Comparison of ENCODE assay signal across 9 cellular contexts in the genomic region with DNA sequence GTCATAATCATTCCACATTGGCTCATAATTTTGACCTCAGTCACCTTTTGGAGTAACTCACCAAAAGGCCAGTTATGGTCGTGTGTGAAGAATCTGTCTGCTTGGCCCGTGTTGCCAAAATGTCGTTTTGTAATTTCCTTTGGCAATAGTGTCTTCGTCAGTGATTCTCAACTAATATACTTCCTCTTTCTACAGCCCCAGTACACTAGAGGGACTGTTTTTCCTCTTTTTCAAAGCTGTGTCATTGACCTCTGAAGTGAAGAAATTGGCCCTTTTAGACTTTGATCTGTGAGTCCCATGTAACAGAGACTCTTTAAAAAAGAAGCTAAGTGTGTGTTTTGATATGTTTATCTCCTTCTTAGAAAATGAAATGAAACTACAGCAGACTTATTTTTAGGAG. TPM values are rescaled to one million over a fixed set of nuclear protein-coding genes. Genes with fewer than 3 reads are reported as not detected.
DNase-seq lines count a peak whose midpoint lies in the region; ATAC-seq and TF ChIP-seq lines count a peak whose summit lies in the region.
"Had no signal": no experiment of that assay in that cellular context is flagged by ENCODE, and none has a peak within 500 bp of the region (broad histone marks: within the 10 kb centered on the region; RNA-seq: fewer than 3 reads in every experiment).

No MANE protein-coding gene starts in this region.

- peaks cover 56% of the 10 kb centered on the region for H3K4me1 ChIP-seq in Loucy (ENCODE audit: insufficient read depth, low read length, poor library complexity, severe bottlenecking)
- H3K4me1 ChIP-seq in aorta (ENCODE audit: control insufficient read depth in 1 of 2, insufficient read depth in 2 of 2, low read length in 2 of 2), result peaks cover 0 to 12% of the 10 kb centered on the region in 2 donors
- H3K4me1 ChIP-seq in neural progenitor cell, result peaks cover 9% of the 10 kb centered on the region

- H4K20me1 ChIP-seq in Loucy (ENCODE audit: insufficient read depth, low read length, poor library complexity, severe bottlenecking), result peaks cover 62% of the 10 kb centered on the region
- H4K20me1 ChIP-seq in neural progenitor cell (ENCODE audit: low read depth), result peaks cover 61% of the 10 kb centered on the region

- H2AFZ ChIP-seq in Loucy (ENCODE audit: low read length), result no peak overlapping the region
- no peak overlapping the region for H2AFZ ChIP-seq in neural progenitor cell (replicated peaks)

- H3K27ac ChIP-seq in aorta (ENCODE audit: low read depth in 1 of 2, low read length in 2 of 2), result peak overlapping the region in 1 of 2 donors; percentile 29
- no peak overlapping the region for H3K27ac ChIP-seq in neural progenitor cell

- H3K27me3 ChIP-seq in Loucy (ENCODE audit: insufficient read depth, low read length, poor library complexity, severe bottlenecking), result no peaks in the 10 kb centered on the region
- H3K27me3 ChIP-seq in aorta (ENCODE audit: control insufficient read depth in 1 of 2, insufficient read depth in 2 of 2, low read length in 1 of 2), result no peaks in the 10 kb centered on the region
- peaks cover 39% of the 10 kb centered on the region for H3K27me3 ChIP-seq in neural progenitor cell

- peaks cover 29% of the 10 kb centered on the region for H3K4me1 Mint-ChIP-seq in MCF 10A (ENCODE audit: insufficient read depth, unreplicated experiment)
- H3K4me1 Mint-ChIP-seq in neural progenitor cell, result peaks cover 17% of the 10 kb centered on the region

- H3K9me2 ChIP-seq in Loucy (replicated peaks; ENCODE audit: low read depth, low read length), result no peaks in the 10 kb centered on the region

- ATAC-seq in GM18511 (IDR thresholded peaks at IDR 0.05; ENCODE audit: unreplicated experiment) (peak; percentile 46), aorta (ENCODE audit: low FRiP score) (peak; percentile 66)

- H3K9me3 ChIP-seq in Loucy (ENCODE audit: insufficient read depth, low read depth, low read length) (no peaks in the 10 kb centered on the region), aorta (ENCODE audit: control insufficient read depth, low read length) (no peaks in the 10 kb centered on the region), neural progenitor cell (ENCODE audit: low read depth) (no peaks in the 10 kb centered on the region)

- DNase-seq in MCF 10A (ENCODE audit: unreplicated experiment) (peak; percentile 92), lung microvascular endothelial cell (ENCODE audit: low read depth in 2 of 2) (peak; percentile 71 to 86), aorta (peak in 1 of 2 donors; percentile 63), neural progenitor cell (ENCODE audit: low spot score) (no peak), cerebellar nuclear complex (lab: John Stamatoyannopoulos, UW) (no peak), NCI-H128 (lab: John Stamatoyannopoulos, UW; ENCODE audit: unreplicated experiment) (no peak)

- TF ChIP-seq CTCF in Loucy (conservative IDR thresholded peaks at IDR 0.05; ENCODE audit: low read length) (peak; percentile 23), MCF 10A (IDR thresholded peaks at IDR 0.05; ENCODE audit: unreplicated experiment) (no peak), neural progenitor cell (IDR thresholded peaks at IDR 0.05) (no peak)

- H3K27ac Mint-ChIP-seq in MCF 10A (ENCODE audit: low read depth, unreplicated experiment) (peak overlapping the region; percentile 83), neural progenitor cell (no peak overlapping the region)

- intact Hi-C loops in MCF 10A (cut with micrococcal nuclease), result loop anchor here (2.0 kb wide), 1 partner anchor 57 kb away; no protein-coding TSS in a partner anchor
- intact Hi-C loops in aorta (cut with DNase I), result no loop called here

- H3K79me2 ChIP-seq in Loucy (ENCODE audit: insufficient read depth, low read length) (peaks cover 87% of the 10 kb centered on the region), neural progenitor cell (ENCODE audit: low read depth) (peaks cover 43% of the 10 kb centered on the region)

- H3K9me3 Mint-ChIP-seq in MCF 10A (ENCODE audit: unreplicated experiment) (no peaks in the 10 kb centered on the region), neural progenitor cell (peaks cover 4% of the 10 kb centered on the region)

- peaks cover 5% of the 10 kb centered on the region; the same call in 1 of the 2 replicates for H3F3A ChIP-seq in Loucy (ENCODE audit: low read depth)
- peaks cover 13% of the 10 kb centered on the region for H3F3A ChIP-seq in neural progenitor cell (ENCODE audit: low read depth)

- no peaks in the 10 kb centered on the region for H3K27me3 Mint-ChIP-seq in MCF 10A (ENCODE audit: insufficient read depth, unreplicated experiment)
- H3K27me3 Mint-ChIP-seq in neural progenitor cell (ENCODE audit: insufficient read depth, low read depth), result peaks cover 18% of the 10 kb centered on the region

- H3K4me3 Mint-ChIP-seq in MCF 10A (ENCODE audit: unreplicated experiment) (peak overlapping the region; percentile 90), neural progenitor cell (no peak overlapping the region)

- H3K4me2 ChIP-seq in Loucy (ENCODE audit: low read depth, low read length, poor library complexity, severe bottlenecking) (peak overlapping the region; percentile 75), neural progenitor cell (no peak overlapping the region)

- H3K36me3 Mint-ChIP-seq in MCF 10A (ENCODE audit: insufficient read depth, unreplicated experiment), result peaks cover 90% of the 10 kb centered on the region
- H3K36me3 Mint-ChIP-seq in neural progenitor cell, result peaks cover 23% of the 10 kb centered on the region

- H3K9ac ChIP-seq in Loucy (ENCODE audit: low read depth, low read length, poor library complexity, severe bottlenecking), result peak overlapping the region; percentile 2
- no peak overlapping the region for H3K9ac ChIP-seq in neural progenitor cell

- WGBS in aorta, 2 donors, result 0 to 1% methylated on average over 4 of the region's 4 CpGs

- no TSS peak for BruUV-seq in MCF 10A (replicated peaks; lab: Mats Ljungman, UMichigan)

- peaks cover 27% of the 10 kb centered on the region; the same call in 1 of the 2 replicates for H3K36me3 ChIP-seq in Loucy (ENCODE audit: insufficient read depth, low read length)
- H3K36me3 ChIP-seq in aorta (ENCODE audit: control insufficient read depth in 1 of 2, insufficient read depth in 2 of 2, low read length in 1 of 2), result peaks cover 0 to 3% of the 10 kb centered on the region in 2 donors
- peaks cover 1% of the 10 kb centered on the region for H3K36me3 ChIP-seq in neural progenitor cell

- peak overlapping the region; percentile 68 for H3K4me3 ChIP-seq in Loucy (ENCODE audit: low read length, poor library complexity, severe bottlenecking)
- H3K4me3 ChIP-seq in aorta (ENCODE audit: low read length in 2 of 2), result no peak overlapping the region
- H3K4me3 ChIP-seq in neural progenitor cell, result no peak overlapping the region
- H3K4me3 ChIP-seq: skin epidermis had no signal

- CTCF ChIA-PET in MCF 10A (lab: Yijun Ruan, JAX), result interaction anchor here (0.6 to 2.0 kb wide), 8 partner anchors 14 to 271 kb away, joined by 3 to 8 read pairs (median 4); no protein-coding TSS in a partner anchor

- POLR2A ChIA-PET in MCF 10A (lab: Yijun Ruan, JAX), result interaction anchor here (0.7 to 2.9 kb wide), 12 partner anchors 9 to 327 kb away, joined by 3 to 17 read pairs (median 6); partner anchors contain the start of gene ARMC2

RNA-seq across cellular contexts. Expression of gene FOXO3, which starts 5.2 kb away (rescaled TPM):
- 51.9 and 53.0 TPM in 2 replicates for total RNA-seq in MCF 10A (2022)
- total RNA-seq in lung microvascular endothelial cell, result 10.2 and 13.9 TPM in 2 replicates
- total RNA-seq in aorta, result 10 to 100 TPM; 66.8 to 89.6 TPM
- polyA plus RNA-seq in aorta, result 10 to 100 TPM; 11.0 to 21.4 TPM
- total RNA-seq in neural progenitor cell (ENCODE audit: low replicate concordance), result 13.7 and 17.1 TPM in 2 replicates

Comparison
In these comparisons a context has a peak if more than half of its experiments do, and no peak if none do; other contexts are left out.
1. DNase-seq: peak in MCF 10A (single experiment) and lung microvascular endothelial cell (2 of 2); none in neural progenitor cell (single experiment), cerebellar nuclear complex (0 of 2) and NCI-H128 (single experiment).